ENCODE assay signal across 28 cellular contexts in the genomic region with DNA sequence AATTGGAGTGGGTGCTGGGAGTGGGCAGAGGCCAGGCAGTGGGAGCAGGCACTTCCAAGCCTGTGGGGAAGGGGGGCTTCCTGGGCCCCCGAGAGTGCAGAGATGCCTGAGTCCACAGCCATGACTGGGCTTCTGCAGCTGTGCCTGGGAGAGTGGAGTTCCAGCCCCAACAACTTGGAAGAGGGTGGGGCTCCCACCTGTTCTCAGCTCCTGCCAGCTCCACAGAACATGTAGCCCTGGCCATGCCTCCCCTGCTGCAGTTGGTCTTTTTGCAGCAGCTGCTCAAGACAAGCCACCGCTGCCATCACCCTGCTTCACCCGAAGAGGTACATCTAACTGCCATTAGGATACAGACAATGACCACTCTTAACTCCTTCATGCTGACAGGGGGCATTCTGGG.
"Had no signal": no experiment of that assay in that cellular context is flagged by ENCODE, and none has a peak within 500 bp of the region (broad histone marks: within the 10 kb centered on the region; RNA-seq: fewer than 3 reads in every experiment).

No MANE protein-coding gene starts in this region.

- DNase-seq: naive thymus-derived CD4-positive, alpha-beta T cell; natural killer cell; nucleus accumbens; psoas muscle; right cardiac atrium; right lobe of liver; sigmoid colon; small intestine; stimulated activated CD4-positive, alpha-beta T cell treated with anti-CD3 and anti-CD28 coated beads, Interleukin-15, amount 100 ng/mL, for 24 hours; stimulated activated CD4-positive, alpha-beta T cell treated with anti-CD3 and anti-CD28 coated beads, Interleukin-2, amount 100 ng/mL, for 24 hours; stimulated activated CD4-positive, alpha-beta T cell treated with anti-CD3 and anti-CD28 coated beads, Interleukin-2, amount 100 ng/mL, for 48 hours; stimulated activated CD4-positive, alpha-beta T cell treated with anti-CD3 and anti-CD28 coated beads, Interleukin-4, amount 100 ng/mL, for 24 hours; stimulated activated naive B cell treated with anti-CD40 and anti-IgM and Interleukin-4, amounts not matched to agents 10 μg/mL and 1 μg/mL and 100 μg/mL, for 72 hours; stimulated activated naive CD4-positive, alpha-beta T cell treated with Interleukin-2 at 50 U/mL for 16 hours; stomach; thyroid gland; trophoblast cell; uterus had no signal

- H3K4me2 ChIP-seq: neural progenitor cell had no signal

- H3K4me1 Mint-ChIP-seq: naive thymus-derived CD4-positive, alpha-beta T cell; natural killer cell; nephron; neural progenitor cell; stimulated activated effector memory CD8-positive, alpha-beta T cell treated with anti-CD3 and anti-CD28 coated beads, Interleukin-12 subunit alpha, Interleukin-12 subunit beta, amount 100 ng/mL, for 72 hours; stimulated activated naive B cell treated with anti-CD40 and anti-IgM and Interleukin-4, amounts not matched to agents 10 μg/mL and 1 μg/mL and 100 μg/mL, for 72 hours had no signal

- H3K36me3 Mint-ChIP-seq: naive thymus-derived CD4-positive, alpha-beta T cell; neural progenitor cell; stimulated activated effector memory CD8-positive, alpha-beta T cell treated with anti-CD3 and anti-CD28 coated beads, Interleukin-12 subunit alpha, Interleukin-12 subunit beta, amount 100 ng/mL, for 72 hours; stimulated activated naive B cell treated with anti-CD40 and anti-IgM and Interleukin-4, amounts not matched to agents 10 μg/mL and 1 μg/mL and 100 μg/mL, for 72 hours had no signal

- H3K4me3 Mint-ChIP-seq: naive thymus-derived CD4-positive, alpha-beta T cell; natural killer cell; nephron; neural progenitor cell; stimulated activated effector memory CD8-positive, alpha-beta T cell treated with anti-CD3 and anti-CD28 coated beads, Interleukin-12 subunit alpha, Interleukin-12 subunit beta, amount 100 ng/mL, for 72 hours; stimulated activated naive B cell treated with anti-CD40 and anti-IgM and Interleukin-4, amounts not matched to agents 10 μg/mL and 1 μg/mL and 100 μg/mL, for 72 hours; stimulated activated naive CD8-positive, alpha-beta T cell treated with anti-CD3 and anti-CD28 coated beads, Interleukin-15, Interleukin-2, amounts not matched to agents 100 ng/mL and 50 ng/mL, for 24 hours had no signal

- H3K4me3 ChIP-seq: neural progenitor cell, pancreas, psoas muscle, right lobe of liver, sigmoid colon, stomach, thoracic aorta, thyroid gland, tibial nerve, upper lobe of left lung, uterus had no signal

- H3K4me1 ChIP-seq: pancreas, psoas muscle, right lobe of liver, sigmoid colon, stomach, thyroid gland, tibial nerve, upper lobe of left lung, uterus had no signal

- H3K9me3 Mint-ChIP-seq: neural progenitor cell had no signal

- H2AFZ ChIP-seq: neural progenitor cell had no signal

- H3K9me3 ChIP-seq: neutrophil, pancreas, psoas muscle, right lobe of liver, thoracic aorta, thyroid gland, uterus had no signal

- H3K27ac Mint-ChIP-seq: naive thymus-derived CD4-positive, alpha-beta T cell; natural killer cell; nephron; neural progenitor cell; progenitor cell of endocrine pancreas; stimulated activated effector memory CD8-positive, alpha-beta T cell treated with anti-CD3 and anti-CD28 coated beads, Interleukin-12 subunit alpha, Interleukin-12 subunit beta, amount 100 ng/mL, for 72 hours; stimulated activated naive B cell treated with anti-CD40 and anti-IgM and Interleukin-4, amounts not matched to agents 10 μg/mL and 1 μg/mL and 100 μg/mL, for 72 hours; stimulated activated naive CD8-positive, alpha-beta T cell treated with anti-CD3 and anti-CD28 coated beads, Interleukin-15, Interleukin-2, amounts not matched to agents 100 ng/mL and 50 ng/mL, for 24 hours had no signal

- ATAC-seq: naive thymus-derived CD4-positive, alpha-beta T cell; natural killer cell; pancreas; psoas muscle; right cardiac atrium; stimulated activated effector memory CD8-positive, alpha-beta T cell treated with anti-CD3 and anti-CD28 coated beads, Interleukin-12 subunit alpha, Interleukin-12 subunit beta, amount 100 ng/mL, for 72 hours; stimulated activated naive B cell treated with anti-CD40 and anti-IgM and Interleukin-4, amounts not matched to agents 10 μg/mL and 1 μg/mL and 100 μg/mL, for 72 hours had no signal

- H3K9ac ChIP-seq: neural progenitor cell had no signal

- H3K36me3 ChIP-seq: neural progenitor cell, neutrophil, pancreas, right lobe of liver, sigmoid colon, stomach, thoracic aorta, thyroid gland, tibial nerve, upper lobe of left lung, uterus had no signal

- H3K27me3 Mint-ChIP-seq: naive thymus-derived CD4-positive, alpha-beta T cell; progenitor cell of endocrine pancreas; stimulated activated naive B cell treated with anti-CD40 and anti-IgM and Interleukin-4, amounts not matched to agents 10 μg/mL and 1 μg/mL and 100 μg/mL, for 72 hours; stimulated activated naive CD8-positive, alpha-beta T cell treated with anti-CD3 and anti-CD28 coated beads, Interleukin-15, Interleukin-2, amounts not matched to agents 100 ng/mL and 50 ng/mL, for 24 hours had no signal

- H3K27me3 ChIP-seq: neural progenitor cell, neutrophil, pancreas, right lobe of liver, sigmoid colon, stomach, thyroid gland, tibial nerve, upper lobe of left lung, uterus had no signal

- H3K27ac ChIP-seq: neural progenitor cell, neutrophil, pancreas, psoas muscle, right lobe of liver, sigmoid colon, stomach, thoracic aorta, thyroid gland, tibial nerve, upper lobe of left lung, uterus had no signal

- FAIRE-seq: pancreas, small intestine had no signal
